ENCODE assay signal across 24 cellular contexts in the genomic region with DNA sequence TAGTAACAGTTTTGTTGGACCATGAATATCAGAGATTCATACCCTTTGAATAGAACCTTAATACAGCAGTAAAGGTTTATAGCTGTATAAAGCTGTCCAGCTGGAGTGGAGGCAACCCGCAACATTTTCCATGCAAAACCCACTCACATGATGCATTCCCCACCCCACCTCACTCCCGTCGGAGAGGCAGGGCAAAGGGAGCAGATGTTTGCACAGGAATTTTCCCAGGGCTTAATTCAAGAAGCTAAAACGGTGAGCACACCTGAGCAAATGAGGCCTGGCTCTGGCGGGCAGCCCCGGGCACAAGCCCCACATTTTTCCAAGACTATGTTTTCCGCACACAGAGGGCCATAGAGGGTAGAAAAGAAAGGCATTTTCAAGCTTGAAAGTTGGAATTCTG.
DNase-seq lines count a peak whose midpoint lies in the region; ATAC-seq and TF ChIP-seq lines count a peak whose summit lies in the region.
"Had no signal": no experiment of that assay in that cellular context is flagged by ENCODE, and none has a peak within 500 bp of the region (broad histone marks: within the 10 kb centered on the region; RNA-seq: fewer than 3 reads in every experiment).

No MANE protein-coding gene starts in this region.

- no peak overlapping the region for H3K23ac ChIP-seq in neuronal stem cell (ENCODE audit: low read depth, low read length, poor library complexity)

- H3K14ac ChIP-seq in neuronal stem cell (ENCODE audit: low read length): no peak overlapping the region

- peak; percentile 8 for DNase-seq in NCI-H2171 treated with DMSO at 0.1 percent for 48 hours (lab: John Stamatoyannopoulos, UW)
- DNase-seq in NCI-H2171 (lab: John Stamatoyannopoulos, UW): no peak
- DNase-seq in body of pancreas: peak; percentile 86 to 93 (median 91)
- no peak for DNase-seq in neuronal stem cell (ENCODE audit: low spot score)
- no peak for DNase-seq in tibial artery
- DNase-seq in uterus: no peak
- DNase-seq in stimulated activated naive CD8-positive, alpha-beta T cell treated with anti-CD3 and anti-CD28 coated beads, Interleukin-15, amount 100 ng/mL, for 72 hours: no peak
- no peak for DNase-seq in activated naive CD4-positive, alpha-beta T cell treated with Interleukin-2 at 50 U/mL for 16 hours
- DNase-seq: 8988T; Calu3; CD8-positive, alpha-beta memory T cell; DMS153; H9; KBM-7; MM.1S; NCI-H1048; NCI-H1417 treated with DMSO at 0.1 percent for 48 hours; NCI-H1930; NCI-H748 treated with DMSO at 0.1 percent for 48 hours; NK-92 treated with Interleukin-12 subunit alpha and Interleukin-12 subunit beta, amount 100 ng/mL, for 24 hours had no signal

- H3K79me1 ChIP-seq in neuronal stem cell (ENCODE audit: low read depth, low read length): no peaks in the 10 kb centered on the region

- no peak overlapping the region for H3K4ac ChIP-seq in neuronal stem cell (ENCODE audit: low read length)

- H3K36me3 ChIP-seq in body of pancreas (replicated peaks in 1 of 2; ENCODE audit: insufficient read depth in 1 of 2, low read depth in 2 of 2) (no peaks in the 10 kb centered on the region), neuronal stem cell (replicated peaks in 1 of 2; ENCODE audit: control insufficient read depth in 2 of 2, insufficient read depth in 2 of 2, low read length in 2 of 2) (no peaks in the 10 kb centered on the region), tibial artery (no peaks in the 10 kb centered on the region), uterus (no peaks in the 10 kb centered on the region)
- H3K36me3 ChIP-seq: BLaER1 treated with 17β-estradiol and CSF1 and Interleukin-3, amounts not matched to agents 10 nM and 100 nM had no signal

- H2BK120ac ChIP-seq in neuronal stem cell (ENCODE audit: low read depth, low read length): no peak overlapping the region

- no peak overlapping the region for H4K91ac ChIP-seq in neuronal stem cell (ENCODE audit: low read depth, low read length, poor library complexity)

- no peaks in the 10 kb centered on the region for H3K27me3 Mint-ChIP-seq in stimulated activated naive CD8-positive, alpha-beta T cell treated with anti-CD3 and anti-CD28 coated beads, Interleukin-15, amount 100 ng/mL, for 72 hours

- H3K4me1 ChIP-seq in body of pancreas: peaks cover 77% of the 10 kb centered on the region
- peaks cover 0 to 10% of the 10 kb centered on the region in 2 donors for H3K4me1 ChIP-seq in neuronal stem cell (ENCODE audit: control insufficient read depth in 2 of 2, insufficient read depth in 1 of 2, low read depth in 1 of 2, low read length in 2 of 2)
- peaks cover 0 to 40% (median 8%) of the 10 kb centered on the region in 4 donors for H3K4me1 ChIP-seq in tibial artery
- H3K4me1 ChIP-seq in uterus: peaks cover 0 to 3% of the 10 kb centered on the region in 2 donors
- H3K4me1 ChIP-seq: BLaER1 treated with 17β-estradiol and CSF1 and Interleukin-3, amounts not matched to agents 10 nM and 100 nM had no signal

- WGBS in body of pancreas, 2 donors: 41 to 42% methylated on average over 7 of the region's 7 CpGs
- WGBS in neuronal stem cell (ENCODE audit: extremely low coverage in 2 of 2, insufficient read length in 2 of 2, insufficient replicate concordance in 1 of 2), 2 donors: no CpG with 5 or more reads among the region's 7 CpGs

- peaks cover 20% of the 10 kb centered on the region for H3K4me1 Mint-ChIP-seq in stimulated activated naive CD8-positive, alpha-beta T cell treated with anti-CD3 and anti-CD28 coated beads, Interleukin-15, amount 100 ng/mL, for 72 hours
- H3K4me1 Mint-ChIP-seq: CD8-positive, alpha-beta memory T cell had no signal

- no peak overlapping the region for H2AFZ ChIP-seq in neuronal stem cell (ENCODE audit: low read length)

- no peak overlapping the region for H3K4me2 ChIP-seq in neuronal stem cell (ENCODE audit: insufficient read depth, low read length, poor library complexity, severe bottlenecking)
- H3K4me2 ChIP-seq: BLaER1 treated with 17β-estradiol and CSF1 and Interleukin-3, amounts not matched to agents 10 nM and 100 nM had no signal

- H4K8ac ChIP-seq in neuronal stem cell (ENCODE audit: low read depth, low read length): no peak overlapping the region

- H2AK5ac ChIP-seq in neuronal stem cell (ENCODE audit: low read depth, low read length): no peak overlapping the region

- intact Hi-C loops in body of pancreas (cut with DNase I) (no loop called here), tibial artery (cut with DNase I; ENCODE audit: low total_unique reads) (no loop called here), uterus (cut with DNase I; ENCODE audit: low total_unique reads) (no loop called here)

- no peak overlapping the region for H3K4me3 Mint-ChIP-seq in stimulated activated naive CD8-positive, alpha-beta T cell treated with anti-CD3 and anti-CD28 coated beads, Interleukin-15, amount 100 ng/mL, for 72 hours
- H3K4me3 Mint-ChIP-seq: CD8-positive, alpha-beta memory T cell; H9 had no signal

- TF ChIP-seq POLR2A in body of pancreas (IDR thresholded peaks at IDR 0.05): peak in 2 of 3 donors; percentile 46 to 64
- no peak for TF ChIP-seq POLR2A in uterus (IDR thresholded peaks at IDR 0.05)

- no peak for TF ChIP-seq CTCF in body of pancreas (IDR thresholded peaks at IDR 0.05)
- TF ChIP-seq CTCF in tibial artery (IDR thresholded peaks at IDR 0.05): no peak
- TF ChIP-seq CTCF in uterus (IDR thresholded peaks at IDR 0.05): no peak

- H3K18ac ChIP-seq in neuronal stem cell (ENCODE audit: low read length): peak overlapping the region; percentile 33

- no peak overlapping the region for H3K27ac Mint-ChIP-seq in stimulated activated naive CD8-positive, alpha-beta T cell treated with anti-CD3 and anti-CD28 coated beads, Interleukin-15, amount 100 ng/mL, for 72 hours
- H3K27ac Mint-ChIP-seq: CD8-positive, alpha-beta memory T cell; H9 had no signal

- H2BK12ac ChIP-seq in neuronal stem cell (ENCODE audit: low read length): no peak overlapping the region

- H3K9ac ChIP-seq in neuronal stem cell (ENCODE audit: low read depth, low read length, poor library complexity): no peak overlapping the region
- H3K9ac ChIP-seq: BLaER1 treated with 17β-estradiol and CSF1 and Interleukin-3, amounts not matched to agents 10 nM and 100 nM had no signal

- H2BK5ac ChIP-seq in neuronal stem cell (ENCODE audit: low read length): no peak overlapping the region

- H3K27me3 ChIP-seq in body of pancreas (no peaks in the 10 kb centered on the region), neuronal stem cell (ENCODE audit: control insufficient read depth in 3 of 3, insufficient read depth in 3 of 3, low read depth in 1 of 3, low read length in 3 of 3) (no peaks in the 10 kb centered on the region), tibial artery (no peaks in the 10 kb centered on the region), uterus (no peaks in the 10 kb centered on the region)
- H3K27me3 ChIP-seq: BLaER1 treated with 17β-estradiol and CSF1 and Interleukin-3, amounts not matched to agents 10 nM and 100 nM had no signal

- H2BK15ac ChIP-seq in neuronal stem cell (ENCODE audit: low read length): no peak overlapping the region

- H3K9me3 Mint-ChIP-seq in stimulated activated naive CD8-positive, alpha-beta T cell treated with anti-CD3 and anti-CD28 coated beads, Interleukin-15, amount 100 ng/mL, for 72 hours: no peaks in the 10 kb centered on the region
- H3K9me3 Mint-ChIP-seq: CD8-positive, alpha-beta memory T cell; H9 had no signal

- H3K27ac ChIP-seq in body of pancreas (peak overlapping the region; percentile 85 to 91 (median 90)), neuronal stem cell (replicated peaks; ENCODE audit: low read length) (no peak overlapping the region), tibial artery (peak overlapping the region; percentile 64 to 74), uterus (no peak overlapping the region)
- H3K27ac ChIP-seq: BLaER1 treated with 17β-estradiol and CSF1 and Interleukin-3, amounts not matched to agents 10 nM and 100 nM; HL-60 had no signal

- ATAC-seq in body of pancreas: peak; percentile 87
- ATAC-seq in stimulated activated naive CD8-positive, alpha-beta T cell treated with anti-CD3 and anti-CD28 coated beads, Interleukin-15, amount 100 ng/mL, for 72 hours: no peak
- ATAC-seq: HepG2, Panc1 had no signal

- H3K4me3 ChIP-seq in body of pancreas (no peak overlapping the region), neuronal stem cell (ENCODE audit: low read length in 2 of 2) (no peak overlapping the region), tibial artery (no peak overlapping the region), uterus (no peak overlapping the region)
- H3K4me3 ChIP-seq: BLaER1 treated with 17β-estradiol and CSF1 and Interleukin-3, amounts not matched to agents 10 nM and 100 nM had no signal

- no peaks in the 10 kb centered on the region for H3K9me3 ChIP-seq in body of pancreas
- H3K9me3 ChIP-seq in neuronal stem cell (replicated peaks in 1 of 2; ENCODE audit: control insufficient read depth in 2 of 2, insufficient read depth in 1 of 2, low read depth in 1 of 2, low read length in 2 of 2): no peaks in the 10 kb centered on the region
- H3K9me3 ChIP-seq in tibial artery: no peaks in the 10 kb centered on the region
- H3K9me3 ChIP-seq in uterus: no peaks in the 10 kb centered on the region
- H3K9me3 ChIP-seq: BLaER1 treated with 17β-estradiol and CSF1 and Interleukin-3, amounts not matched to agents 10 nM and 100 nM had no signal

Comparison
In these comparisons a context has a peak if more than half of its experiments do, and no peak if none do; other contexts are left out.
1. DNase-seq: peak in NCI-H2171 treated with DMSO at 0.1 percent for 48 hours (single experiment) and body of pancreas (4 of 4); none in NCI-H2171 (single experiment), neuronal stem cell (single experiment), tibial artery (0 of 2), uterus (0 of 2), stimulated activated naive CD8-positive, alpha-beta T cell treated with anti-CD3 and anti-CD28 coated beads, Interleukin-15, amount 100 ng/mL, for 72 hours (0 of 2) and activated naive CD4-positive, alpha-beta T cell treated with Interleukin-2 at 50 U/mL for 16 hours (single experiment).
2. H3K27ac ChIP-seq: peak in body of pancreas (4 of 4) and tibial artery (2 of 2); none in neuronal stem cell (single experiment) and uterus (0 of 2).
3. POLR2A ChIP-seq: peak in body of pancreas (2 of 3); none in uterus (0 of 2).